In the genomic region with DNA sequence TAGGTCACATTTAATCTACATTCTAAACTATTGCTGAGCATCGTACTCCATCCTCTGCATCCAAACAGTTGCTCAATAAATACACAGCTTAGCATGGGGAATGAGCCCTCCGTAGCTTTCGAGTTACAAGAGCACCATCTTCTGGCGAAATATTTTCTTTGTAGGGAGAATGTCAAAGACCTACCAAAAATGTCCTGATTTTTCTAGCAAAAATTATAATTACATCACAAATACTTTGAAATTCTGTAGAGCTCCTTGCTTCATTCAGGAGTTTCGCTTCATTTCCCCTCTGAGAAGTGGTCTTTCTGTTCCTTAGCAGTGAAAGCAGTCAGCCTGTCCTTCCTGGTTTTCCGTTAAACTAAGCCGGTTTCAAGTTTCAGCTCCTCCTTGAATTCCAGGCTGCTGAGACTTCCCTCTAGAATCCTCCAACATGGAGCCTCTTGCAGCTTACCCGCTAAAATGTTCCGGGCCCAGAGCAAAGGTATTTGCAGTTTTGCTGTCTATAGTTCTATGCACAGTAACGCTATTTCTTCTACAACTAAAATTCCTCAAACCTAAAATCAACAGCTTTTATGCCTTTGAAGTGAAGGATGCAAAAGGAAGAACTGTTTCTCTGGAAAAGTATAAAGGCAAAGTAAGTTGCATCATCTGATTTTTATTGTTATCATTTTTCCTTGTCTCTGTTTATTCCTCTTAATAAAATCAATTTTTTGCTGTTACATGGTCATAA, we compare ENCODE assay signal across 8 cellular contexts. TPM values are rescaled to one million over a fixed set of nuclear protein-coding genes. Genes with fewer than 3 reads are reported as not detected.
A peak's percentile ranks its signal among the peaks of the same experiment; 100 is the strongest.
DNase-seq lines count a peak whose midpoint lies in the region; ATAC-seq and TF ChIP-seq lines count a peak whose summit lies in the region.

A gene with protein sequence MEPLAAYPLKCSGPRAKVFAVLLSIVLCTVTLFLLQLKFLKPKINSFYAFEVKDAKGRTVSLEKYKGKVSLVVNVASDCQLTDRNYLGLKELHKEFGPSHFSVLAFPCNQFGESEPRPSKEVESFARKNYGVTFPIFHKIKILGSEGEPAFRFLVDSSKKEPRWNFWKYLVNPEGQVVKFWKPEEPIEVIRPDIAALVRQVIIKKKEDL (plus strand): TSS at position 409 of the 730 bp plus-strand sequence. CDS start 22 bp downstream, at position 431.

- H3K4me1 Mint-ChIP-seq in natural killer cell treated with Interleukin-12 subunit alpha and Interleukin-12 subunit beta and Interleukin-15 and Interleukin-18, amount 100 ng/mL, for 72 hours (ENCODE audit: low read depth in 2 of 2): no peaks in the 10 kb centered on the region

- DNase-seq in EH (ENCODE audit: low read depth): peak; percentile 93
- peak; percentile 65 to 82 for DNase-seq in Kasumi-1 (lab: John Stamatoyannopoulos, UW)
- peak; percentile 63 to 97 for DNase-seq in SW 1271 (lab: John Stamatoyannopoulos, UW)
- peak; percentile 92 for DNase-seq in fibroblast of pulmonary artery (ENCODE audit: low read depth)
- DNase-seq in natural killer cell treated with Interleukin-12 subunit alpha and Interleukin-12 subunit beta and Interleukin-15 and Interleukin-18, amount 100 ng/mL, for 72 hours (ENCODE audit: low spot score): no peak
- DNase-seq in NCI-H1436 (lab: John Stamatoyannopoulos, UW): no peak
- DNase-seq in DMS153 treated with DMSO at 0.1 percent for 48 hours (lab: John Stamatoyannopoulos, UW; ENCODE audit: unreplicated experiment): no peak

- H3K4me3 Mint-ChIP-seq in natural killer cell treated with Interleukin-12 subunit alpha and Interleukin-12 subunit beta and Interleukin-15 and Interleukin-18, amount 100 ng/mL, for 72 hours: no peak within 1 kb of the TSS

- H3K27me3 Mint-ChIP-seq in natural killer cell treated with Interleukin-12 subunit alpha and Interleukin-12 subunit beta and Interleukin-15 and Interleukin-18, amount 100 ng/mL, for 72 hours: peaks cover 25 to 36% of the 10 kb centered on the region in 2 donors

- H3K4me3 ChIP-seq in fibroblast of pulmonary artery (replicated peaks; ENCODE audit: low read depth, low read length): peak within 1 kb of the TSS; percentile 70

- H3K36me3 Mint-ChIP-seq in natural killer cell treated with Interleukin-12 subunit alpha and Interleukin-12 subunit beta and Interleukin-15 and Interleukin-18, amount 100 ng/mL, for 72 hours: no peaks in the 10 kb centered on the region

- peak; percentile 59 to 62 for ATAC-seq in natural killer cell treated with Interleukin-12 subunit alpha and Interleukin-12 subunit beta and Interleukin-15 and Interleukin-18, amount 100 ng/mL, for 72 hours
- ATAC-seq in HG02840 (IDR thresholded peaks at IDR 0.05; ENCODE audit: low FRiP score, unreplicated experiment): no peak

- no peaks in the 10 kb centered on the region for H3K9me3 Mint-ChIP-seq in natural killer cell treated with Interleukin-12 subunit alpha and Interleukin-12 subunit beta and Interleukin-15 and Interleukin-18, amount 100 ng/mL, for 72 hours

- peak; percentile 59 for TF ChIP-seq CTCF in fibroblast of pulmonary artery (IDR thresholded peaks at IDR 0.05; ENCODE audit: low read length, missing control alignments)

- H3K27ac Mint-ChIP-seq in natural killer cell treated with Interleukin-12 subunit alpha and Interleukin-12 subunit beta and Interleukin-15 and Interleukin-18, amount 100 ng/mL, for 72 hours: no peak within 1 kb of the TSS

RNA-seq across cellular contexts. Expression of the gene that starts here (rescaled TPM):
- not detected for total RNA-seq in natural killer cell treated with Interleukin-12 subunit alpha and Interleukin-12 subunit beta and Interleukin-15 and Interleukin-18, amount 100 ng/mL, for 72 hours

Comparison
In these comparisons a context has a peak if more than half of its experiments do, and no peak if none do; other contexts are left out.
1. Peak in ATAC-seq in natural killer cell treated with Interleukin-12 subunit alpha and Interleukin-12 subunit beta and Interleukin-15 and Interleukin-18, amount 100 ng/mL, for 72 hours; RNA of the gene not detected or under 1 TPM.
2. DNase-seq: peak in EH (single experiment), Kasumi-1 (2 of 2), SW 1271 (2 of 2) and fibroblast of pulmonary artery (single experiment); none in natural killer cell treated with Interleukin-12 subunit alpha and Interleukin-12 subunit beta and Interleukin-15 and Interleukin-18, amount 100 ng/mL, for 72 hours (single experiment), NCI-H1436 (single experiment) and DMS153 treated with DMSO at 0.1 percent for 48 hours (single experiment).